8 cellular contexts compared by ENCODE assay signal in genomic region chr7:128531105-128531954, GRCh38. TPM values are rescaled to one million over a fixed set of nuclear protein-coding genes. Genes with fewer than 3 reads are reported as not detected.
A peak's percentile ranks its signal among the peaks of the same experiment; 100 is the strongest.
DNase-seq lines count a peak whose midpoint lies in the region; ATAC-seq, FAIRE-seq and TF ChIP-seq lines count a peak whose summit lies in the region.
"Not testable (repeated sequence)": the region's sequence is repeated elsewhere in the genome, so short reads cannot be mapped to it uniquely, and the experiment has no call there.

No MANE protein-coding gene starts in this region.

- intact Hi-C loops in breast epithelium (cut with DNase I; ENCODE audit: low total_unique reads), result not testable (repeated sequence)

- not testable (repeated sequence) for TF ChIP-seq POLR2A in A549 (IDR thresholded peaks at IDR 0.05; ENCODE audit: low read length); breast epithelium (IDR thresholded peaks at IDR 0.05)

- peak overlapping the region; percentile 98 for H3K4me2 ChIP-seq in A549

- TF ChIP-seq CTCF in A549 (IDR thresholded peaks at IDR 0.05); WERI-Rb-1 (IDR thresholded peaks at IDR 0.05; ENCODE audit: low read depth, low read length); breast epithelium (IDR thresholded peaks at IDR 0.05): not testable (repeated sequence)

- not testable (repeated sequence) for H3K36me3 ChIP-seq in WERI-Rb-1, breast epithelium

- H3K4me1 ChIP-seq in A549, result peaks cover 16% of the 10 kb centered on the region
- H3K4me1 ChIP-seq in breast epithelium, result not testable (repeated sequence)

- ATAC-seq in A549, result peak; percentile 72 to 86
- peak; percentile 61 for ATAC-seq in GM18870 (IDR thresholded peaks at IDR 0.05; ENCODE audit: unreplicated experiment)
- peak; percentile 70 for ATAC-seq in HG03108 (IDR thresholded peaks at IDR 0.05; ENCODE audit: unreplicated experiment)

- H3K27me3 ChIP-seq in WERI-Rb-1 (ENCODE audit: insufficient read depth, low read depth, severe bottlenecking); breast epithelium: not testable (repeated sequence)

- CTCF ChIA-PET in A549 (lab: Yijun Ruan, JAX), result not testable (repeated sequence)

- 0% methylated on average over 1 of the region's 92 CpGs for WGBS in A549 (ENCODE audit: missing lambda C conversion rate)

- POLR2A ChIA-PET in A549 (lab: Yijun Ruan, JAX), result not testable (repeated sequence)

- TF ChIP-seq RAD21 in A549 (conservative IDR thresholded peaks at IDR 0.05 in 1 of 2, IDR thresholded peaks at IDR 0.05 in 1 of 2), result not testable (repeated sequence)

- not testable (repeated sequence) for TF ChIP-seq EP300 in A549 (IDR thresholded peaks at IDR 0.05)

- H3K4me3 ChIP-seq in A549 (peak overlapping the region; percentile 80), WERI-Rb-1 (ENCODE audit: low read depth, low read length) (peak overlapping the region; percentile 77), breast epithelium (peak overlapping the region; percentile 71 to 99 (median 82)), skin epidermis (peak overlapping the region; percentile 76 to 99 (median 82))

- FAIRE-seq in A549 (lab: Jason Lieb, UNC), result not testable (repeated sequence)

- H3K9me3 ChIP-seq in A549; WERI-Rb-1 (ENCODE audit: severe bottlenecking); breast epithelium: not testable (repeated sequence)

- H3K27ac ChIP-seq in A549, result peak overlapping the region; percentile 95 to 99
- peak overlapping the region; percentile 99 for H3K27ac ChIP-seq in WERI-Rb-1
- H3K27ac ChIP-seq in breast epithelium, result peak overlapping the region; percentile 99 to 100
- H3K27ac ChIP-seq in skin epidermis, result peak overlapping the region; percentile 98 to 100 (median 100)

- DNase-seq in A549 (ENCODE audit: low read depth in 1 of 2, low spot score in 1 of 2) (peak; percentile 43 to 73), NCI-H2171 treated with DMSO at 0.1 percent for 48 hours (lab: John Stamatoyannopoulos, UW) (peak; percentile 74), WERI-Rb-1 (peak; percentile 88), breast epithelium (ENCODE audit: low spot score in 2 of 2) (peak; percentile 65 to 75), iPS-NIHi11 (ENCODE audit: low spot score) (peak; percentile 99)

TF ChIP-seq in A549, 52 proteins besides CTCF, POLR2A, EP300 and RAD21:
- TF ChIP-seq, protein P1, sequence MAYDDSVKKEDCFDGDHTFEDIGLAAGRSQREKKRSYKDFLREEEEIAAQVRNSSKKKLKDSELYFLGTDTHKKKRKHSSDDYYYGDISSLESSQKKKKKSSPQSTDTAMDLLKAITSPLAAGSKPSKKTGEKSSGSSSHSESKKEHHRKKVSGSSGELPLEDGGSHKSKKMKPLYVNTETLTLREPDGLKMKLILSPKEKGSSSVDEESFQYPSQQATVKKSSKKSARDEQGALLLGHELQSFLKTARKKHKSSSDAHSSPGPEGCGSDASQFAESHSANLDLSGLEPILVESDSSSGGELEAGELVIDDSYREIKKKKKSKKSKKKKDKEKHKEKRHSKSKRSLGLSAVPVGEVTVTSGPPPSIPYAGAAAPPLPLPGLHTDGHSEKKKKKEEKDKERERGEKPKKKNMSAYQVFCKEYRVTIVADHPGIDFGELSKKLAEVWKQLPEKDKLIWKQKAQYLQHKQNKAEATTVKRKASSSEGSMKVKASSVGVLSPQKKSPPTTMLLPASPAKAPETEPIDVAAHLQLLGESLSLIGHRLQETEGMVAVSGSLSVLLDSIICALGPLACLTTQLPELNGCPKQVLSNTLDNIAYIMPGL (CRISPR knock-in tag; IDR thresholded peaks at IDR 0.05; ENCODE audit: borderline replicate concordance), result peak; percentile 81; the same call in 1 of the 2 replicates
- TF ChIP-seq JUN (IDR thresholded peaks at IDR 0.05) (peak in 1 of 2 experiments; percentile 82; a peak in 2 of 5 replicates), PHF8 (IDR thresholded peaks at IDR 0.05; ENCODE audit: borderline replicate concordance, low read depth) (peak; percentile 89), MAX (IDR thresholded peaks at IDR 0.05) (peak; percentile 17; the same call in 1 of the 2 replicates), REST (IDR thresholded peaks at IDR 0.05) (peak; percentile 57), CHD2 (IDR thresholded peaks at IDR 0.05; ENCODE audit: low read length, partially characterized antibody) (peak; percentile 71)
- TF ChIP-seq, protein P2, sequence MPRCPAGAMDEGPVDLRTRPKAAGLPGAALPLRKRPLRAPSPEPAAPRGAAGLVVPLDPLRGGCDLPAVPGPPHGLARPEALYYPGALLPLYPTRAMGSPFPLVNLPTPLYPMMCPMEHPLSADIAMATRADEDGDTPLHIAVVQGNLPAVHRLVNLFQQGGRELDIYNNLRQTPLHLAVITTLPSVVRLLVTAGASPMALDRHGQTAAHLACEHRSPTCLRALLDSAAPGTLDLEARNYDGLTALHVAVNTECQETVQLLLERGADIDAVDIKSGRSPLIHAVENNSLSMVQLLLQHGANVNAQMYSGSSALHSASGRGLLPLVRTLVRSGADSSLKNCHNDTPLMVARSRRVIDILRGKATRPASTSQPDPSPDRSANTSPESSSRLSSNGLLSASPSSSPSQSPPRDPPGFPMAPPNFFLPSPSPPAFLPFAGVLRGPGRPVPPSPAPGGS (IDR thresholded peaks at IDR 0.05), result peak; percentile 33; the same call in 1 of the 3 replicates

RNA-seq across cellular contexts. Expression of gene METTL2B, which starts 54.8 kb away (rescaled TPM):
- polyA plus RNA-seq in A549 (2011; rRNA removed), result 48.8 and 49.1 TPM in 2 replicates
- 16.2 and 17.9 TPM in 2 replicates for polyA plus RNA-seq in A549 (2012; cell fraction: cytosol; rRNA removed)
- polyA plus RNA-seq in A549 (2012; cell fraction: nucleus; rRNA removed), result 8.1 and 10.5 TPM in 2 replicates
- polyA plus RNA-seq in A549 (2017; fragmentation: RNase III; extraction: RNeasy Plus Mini Kit Qiagen cat#74134 plus additional on column Dnase treatment), result 25.9 to 32.3 TPM (median 28.0 TPM) in 3 replicates
- polyA minus RNA-seq in A549 (2011; rRNA and poly(A)+ RNA removed), result 22.7 and 26.3 TPM in 2 replicates
- 10 to 100 TPM; 19.4 to 28.7 (median 23.6) TPM for total RNA-seq in breast epithelium

Comparison
In these comparisons a context has a peak if more than half of its experiments do, and no peak if none do; other contexts are left out.
1. Peak in every context shown above with its lines: DNase-seq, ATAC-seq, H3K4me3 ChIP-seq and H3K27ac ChIP-seq.